ENCODE assay signal across 20 cellular contexts in genomic region chr4:121679267-121679666, GRCh38. TPM values are rescaled to one million over a fixed set of nuclear protein-coding genes. Genes with fewer than 3 reads are reported as not detected.
DNase-seq lines count a peak whose midpoint lies in the region; ATAC-seq and TF ChIP-seq lines count a peak whose summit lies in the region.
"Had no signal": no experiment of that assay in that cellular context is flagged by ENCODE, and none has a peak within 500 bp of the region (broad histone marks: within the 10 kb centered on the region; RNA-seq: fewer than 3 reads in every experiment).

No MANE protein-coding gene starts in this region.

- BruUV-seq in MCF 10A (replicated peaks; lab: Mats Ljungman, UMichigan) (no TSS peak), mammary epithelial cell (replicated peaks; lab: Mats Ljungman, UMichigan) (no TSS peak)

- H3K4me1 Mint-ChIP-seq in MCF 10A (ENCODE audit: insufficient read depth, unreplicated experiment) (peaks cover 8% of the 10 kb centered on the region), endothelial cell (ENCODE audit: unreplicated experiment) (peaks cover 3% of the 10 kb centered on the region)
- H3K4me1 Mint-ChIP-seq in stimulated activated naive B cell treated with anti-CD40 and anti-IgM and Interleukin-4, amounts not matched to agents 10 μg/mL and 1 μg/mL and 100 μg/mL, for 72 hours, result no peaks in the 10 kb centered on the region
- H3K4me1 Mint-ChIP-seq: IgD-negative memory B cell had no signal

- H3K9me3 ChIP-seq in mammary epithelial cell (replicated peaks; ENCODE audit: insufficient read depth, low read length) (no peaks in the 10 kb centered on the region), psoas muscle (no peaks in the 10 kb centered on the region)

- POLR2A ChIA-PET in MCF 10A (lab: Yijun Ruan, JAX), result interaction anchor here (1.0 to 1.5 kb wide), 3 partner anchors 12 to 48 kb away, joined by 3 to 5 read pairs (median 3); no protein-coding TSS in a partner anchor

- 47% methylated on average over 3 of the region's 3 CpGs for WGBS in mammary epithelial cell (ENCODE audit: low coverage, missing lambda C conversion rate)
- 65 to 88% (median 79%) methylated on average over 3 of the region's 3 CpGs for WGBS in psoas muscle, 3 donors

- H3K4me1 ChIP-seq in mammary epithelial cell (ENCODE audit: insufficient read depth, low read length) (peaks cover 4% of the 10 kb centered on the region), psoas muscle (no peaks in the 10 kb centered on the region)

- in situ Hi-C loops in mammary epithelial cell (cut with MboI; ENCODE audit: low sequenced_read_pairs in 2 of 2), result no loop called here

- no peaks in the 10 kb centered on the region for H3K9me3 Mint-ChIP-seq in MCF 10A (ENCODE audit: unreplicated experiment)
- H3K9me3 Mint-ChIP-seq in endothelial cell (ENCODE audit: unreplicated experiment), result no peaks in the 10 kb centered on the region
- no peaks in the 10 kb centered on the region for H3K9me3 Mint-ChIP-seq in stimulated activated naive B cell treated with anti-CD40 and anti-IgM and Interleukin-4, amounts not matched to agents 10 μg/mL and 1 μg/mL and 100 μg/mL, for 72 hours
- H3K9me3 Mint-ChIP-seq: CD8-positive, alpha-beta T cell; IgD-negative memory B cell had no signal

- DNase-seq in MCF 10A (ENCODE audit: unreplicated experiment), result no peak
- no peak for DNase-seq in mammary epithelial cell
- DNase-seq in endothelial cell (ENCODE audit: low spot score), result no peak
- peak; percentile 76 for DNase-seq in kidney tubule cell (ENCODE audit: low spot score)
- DNase-seq in psoas muscle, result no peak
- DNase-seq in HCEC 1CT, result no peak
- DNase-seq in stimulated activated naive B cell treated with anti-CD40 and anti-IgM and Interleukin-4, amounts not matched to agents 10 μg/mL and 1 μg/mL and 100 μg/mL, for 72 hours, result no peak
- DNase-seq: AML-193; C1 segment of cervical spinal cord; CD8-positive, alpha-beta T cell; DMS53; GDM1; Karpas-422; NCI-H1417 treated with DMSO at 0.1 percent for 48 hours; NCI-H187; NCI-H2107 had no signal

- H3K9ac ChIP-seq in mammary epithelial cell (ENCODE audit: insufficient read depth, low read length), result no peak overlapping the region

- H3K36me3 Mint-ChIP-seq in MCF 10A (ENCODE audit: insufficient read depth, unreplicated experiment), result peaks cover 78% of the 10 kb centered on the region
- H3K36me3 Mint-ChIP-seq in endothelial cell (ENCODE audit: low read depth, unreplicated experiment), result peaks cover 37% of the 10 kb centered on the region
- peaks cover 32 to 43% of the 10 kb centered on the region in 2 donors for H3K36me3 Mint-ChIP-seq in stimulated activated naive B cell treated with anti-CD40 and anti-IgM and Interleukin-4, amounts not matched to agents 10 μg/mL and 1 μg/mL and 100 μg/mL, for 72 hours

- H3K27me3 ChIP-seq in mammary epithelial cell (ENCODE audit: insufficient read depth, low read length), result no peaks in the 10 kb centered on the region
- no peaks in the 10 kb centered on the region for H3K27me3 ChIP-seq in psoas muscle (ENCODE audit: insufficient read depth in 3 of 3, low read length in 2 of 3)

- ATAC-seq in psoas muscle (no peak), GM21528 (IDR thresholded peaks at IDR 0.05; ENCODE audit: low FRiP score, unreplicated experiment) (no peak)
- ATAC-seq in stimulated activated naive B cell treated with anti-CD40 and anti-IgM and Interleukin-4, amounts not matched to agents 10 μg/mL and 1 μg/mL and 100 μg/mL, for 72 hours (replicated peaks), result no peak
- ATAC-seq: CD8-positive, alpha-beta T cell; SK-N-SH treated with all-trans-retinoic acid at 6 μM for 48 hours had no signal

- no peaks in the 10 kb centered on the region for H4K20me1 ChIP-seq in mammary epithelial cell (ENCODE audit: insufficient read depth, low read length)

- H3K79me2 ChIP-seq in mammary epithelial cell (ENCODE audit: insufficient read depth, low read length), result peaks cover 60% of the 10 kb centered on the region

- no peak overlapping the region for H3K4me3 ChIP-seq in mammary epithelial cell (replicated peaks in 1 of 3; ENCODE audit: insufficient read depth in 1 of 3, low read depth in 2 of 3, low read length in 3 of 3)
- H3K4me3 ChIP-seq in psoas muscle, result no peak overlapping the region

- no peaks in the 10 kb centered on the region for H3K27me3 Mint-ChIP-seq in MCF 10A (ENCODE audit: insufficient read depth, unreplicated experiment)
- no peaks in the 10 kb centered on the region for H3K27me3 Mint-ChIP-seq in endothelial cell (ENCODE audit: unreplicated experiment)
- no peaks in the 10 kb centered on the region for H3K27me3 Mint-ChIP-seq in stimulated activated naive B cell treated with anti-CD40 and anti-IgM and Interleukin-4, amounts not matched to agents 10 μg/mL and 1 μg/mL and 100 μg/mL, for 72 hours
- H3K27me3 Mint-ChIP-seq: IgD-negative memory B cell had no signal

- CTCF ChIA-PET in MCF 10A (lab: Yijun Ruan, JAX), result no interaction called here
- CTCF ChIA-PET in mammary epithelial cell (lab: Charles Lee; ENCODE audit: low non-redundant PET), result no interaction called here

- H3K4me2 ChIP-seq in mammary epithelial cell (ENCODE audit: insufficient read depth, low read depth, low read length), result no peak overlapping the region

- no peak overlapping the region for H3K27ac ChIP-seq in mammary epithelial cell (ENCODE audit: insufficient read depth, low read depth, low read length)
- H3K27ac ChIP-seq in psoas muscle, result no peak overlapping the region
- H3K27ac ChIP-seq: 22Rv1 had no signal

- H2AFZ ChIP-seq in mammary epithelial cell (ENCODE audit: low read depth, low read length), result no peak overlapping the region

- H3K4me3 Mint-ChIP-seq in MCF 10A (ENCODE audit: unreplicated experiment), result no peak overlapping the region
- H3K4me3 Mint-ChIP-seq in endothelial cell (ENCODE audit: unreplicated experiment), result peak overlapping the region; percentile 10
- H3K4me3 Mint-ChIP-seq in stimulated activated naive B cell treated with anti-CD40 and anti-IgM and Interleukin-4, amounts not matched to agents 10 μg/mL and 1 μg/mL and 100 μg/mL, for 72 hours, result no peak overlapping the region
- H3K4me3 Mint-ChIP-seq: CD8-positive, alpha-beta T cell; IgD-negative memory B cell had no signal

- TF ChIP-seq CTCF in MCF 10A (IDR thresholded peaks at IDR 0.05; ENCODE audit: unreplicated experiment), result no peak
- TF ChIP-seq CTCF in mammary epithelial cell (conservative IDR thresholded peaks at IDR 0.05 in 1 of 2, IDR thresholded peaks at IDR 0.05 in 1 of 2; ENCODE audit: extremely low read depth in 1 of 2, insufficient read depth in 1 of 2, low read depth in 1 of 2, low read length in 2 of 2), result no peak
- TF ChIP-seq CTCF in endothelial cell (IDR thresholded peaks at IDR 0.05; ENCODE audit: unreplicated experiment), result no peak
- TF ChIP-seq CTCF in psoas muscle (IDR thresholded peaks at IDR 0.05), result no peak

- intact Hi-C loops in MCF 10A (cut with micrococcal nuclease) (no loop called here), mammary epithelial cell (cut with micrococcal nuclease) (loop anchor here (10.0 kb wide), 1 partner anchor 46 kb away; no protein-coding TSS in a partner anchor), psoas muscle (cut with DNase I) (loop anchor here in 1 of 2 donors (10.0 kb wide), 1 partner anchor 126 kb away; the partner anchor contains the start of gene EXOSC9)

- H3K36me3 ChIP-seq in mammary epithelial cell (ENCODE audit: insufficient read depth, low read length), result peaks cover 54% of the 10 kb centered on the region
- H3K36me3 ChIP-seq in psoas muscle (ENCODE audit: insufficient read depth in 1 of 2, low read depth in 1 of 2), result peaks cover 20 to 99% of the 10 kb centered on the region in 2 donors

- dilution Hi-C loops in mammary epithelial cell (cut with HindIII; ENCODE audit: low sequenced_read_pairs), result no loop called here

- H3K27ac Mint-ChIP-seq in MCF 10A (ENCODE audit: low read depth, unreplicated experiment) (peak overlapping the region; percentile 64), endothelial cell (ENCODE audit: unreplicated experiment) (peak overlapping the region; percentile 4)
- H3K27ac Mint-ChIP-seq in stimulated activated naive B cell treated with anti-CD40 and anti-IgM and Interleukin-4, amounts not matched to agents 10 μg/mL and 1 μg/mL and 100 μg/mL, for 72 hours, result no peak overlapping the region
- H3K27ac Mint-ChIP-seq: CD8-positive, alpha-beta T cell; IgD-negative memory B cell had no signal

RNA-seq across cellular contexts. Expression of gene ANXA5, which starts 17.5 kb away (rescaled TPM):
- total RNA-seq in MCF 10A (2022), result 476 and 566 TPM in 2 replicates
- total RNA-seq in mammary epithelial cell, result 100 to 1,000 TPM; 335 to 396 TPM
- 394 TPM for polyA plus RNA-seq in mammary epithelial cell
- 313 TPM for polyA minus RNA-seq in mammary epithelial cell
- 296 TPM for total RNA-seq in endothelial cell (ENCODE audit: unreplicated experiment)
- 100 to 1,000 TPM in 1 of 4 donors, 10 to 100 TPM in 3; 59.1 to 149 (median 84.5) TPM for total RNA-seq in psoas muscle
- polyA plus RNA-seq in psoas muscle, result 100 to 1,000 TPM; 116 to 264 (median 194) TPM
